Comparison of ENCODE assay signal across 20 cellular contexts in genomic region chr11:17597770-17598169, GRCh38. TPM values are rescaled to one million over a fixed set of nuclear protein-coding genes. Genes with fewer than 3 reads are reported as not detected.
"Had no signal": no experiment of that assay in that cellular context is flagged by ENCODE, and none has a peak within 500 bp of the region (broad histone marks: within the 10 kb centered on the region; RNA-seq: fewer than 3 reads in every experiment).

No MANE protein-coding gene starts in this region.

- H3K27ac ChIP-seq: hepatocyte, neutrophil had no signal

- H3K4me3 ChIP-seq: hepatocyte, lung had no signal

- H3K9me3 Mint-ChIP-seq: activated CD8-positive, alpha-beta T cell treated with anti-CD3 and anti-CD28 coated beads for 36 hours had no signal

- H3K27ac Mint-ChIP-seq: activated CD8-positive, alpha-beta T cell treated with anti-CD3 and anti-CD28 coated beads for 36 hours; activated naive CD8-positive, alpha-beta T cell; brain; endodermal cell; naive thymus-derived CD4-positive, alpha-beta T cell had no signal

- H3K4me3 Mint-ChIP-seq: activated CD8-positive, alpha-beta T cell treated with anti-CD3 and anti-CD28 coated beads for 36 hours; activated naive CD8-positive, alpha-beta T cell; brain; endodermal cell; naive thymus-derived CD4-positive, alpha-beta T cell had no signal

- DNase-seq: activated CD4-positive, CD25-positive, alpha-beta regulatory T cell treated with anti-CD3 and anti-CD28 coated beads, Interleukin-2, amount 50 U/mL, for 72 hours; activated CD8-positive, alpha-beta T cell treated with anti-CD3 and anti-CD28 coated beads for 36 hours; activated gamma-delta T cell; activated T-cell treated with anti-CD3 and anti-CD28 coated beads for 4 hours; amygdala; endodermal cell; erythroblast; naive thymus-derived CD4-positive, alpha-beta T cell; right cardiac atrium; stimulated activated naive CD4-positive, alpha-beta T cell had no signal

- H3K36me3 Mint-ChIP-seq: activated naive CD8-positive, alpha-beta T cell; brain; naive thymus-derived CD4-positive, alpha-beta T cell had no signal

- ATAC-seq: activated CD8-positive, alpha-beta T cell treated with anti-CD3 and anti-CD28 coated beads for 36 hours; naive thymus-derived CD4-positive, alpha-beta T cell; right cardiac atrium had no signal

- H3K36me3 ChIP-seq: neutrophil had no signal

- H3K9me3 ChIP-seq: neutrophil had no signal

RNA-seq across cellular contexts. Expression of gene OTOG, which starts 50.7 kb away (rescaled TPM):
- total RNA-seq: activated CD8-positive, alpha-beta T cell treated with anti-CD3 and anti-CD28 coated beads for 36 hours; chondrocyte; dermis microvascular lymphatic vessel endothelial cell; naive thymus-derived CD4-positive, alpha-beta T cell; posterior vena cava; right cardiac atrium; T-helper 2 cell treated with Interferon-gamma antibody and Interleukin-4, amounts not matched to agents 100 ng/mL and 5 ng/mL, for 36 hours had no signal
- polyA plus RNA-seq: lung; naive thymus-derived CD4-positive, alpha-beta T cell; right cardiac atrium; urinary bladder had no signal

RNA-seq across cellular contexts. Expression of gene USH1C, which starts 53.6 kb away (rescaled TPM):
- total RNA-seq: activated CD8-positive, alpha-beta T cell treated with anti-CD3 and anti-CD28 coated beads for 36 hours; dermis microvascular lymphatic vessel endothelial cell; naive thymus-derived CD4-positive, alpha-beta T cell; T-helper 2 cell treated with Interferon-gamma antibody and Interleukin-4, amounts not matched to agents 100 ng/mL and 5 ng/mL, for 36 hours had no signal
- polyA plus RNA-seq: naive thymus-derived CD4-positive, alpha-beta T cell had no signal
